8 cellular contexts compared by ENCODE assay signal in the genomic region with DNA sequence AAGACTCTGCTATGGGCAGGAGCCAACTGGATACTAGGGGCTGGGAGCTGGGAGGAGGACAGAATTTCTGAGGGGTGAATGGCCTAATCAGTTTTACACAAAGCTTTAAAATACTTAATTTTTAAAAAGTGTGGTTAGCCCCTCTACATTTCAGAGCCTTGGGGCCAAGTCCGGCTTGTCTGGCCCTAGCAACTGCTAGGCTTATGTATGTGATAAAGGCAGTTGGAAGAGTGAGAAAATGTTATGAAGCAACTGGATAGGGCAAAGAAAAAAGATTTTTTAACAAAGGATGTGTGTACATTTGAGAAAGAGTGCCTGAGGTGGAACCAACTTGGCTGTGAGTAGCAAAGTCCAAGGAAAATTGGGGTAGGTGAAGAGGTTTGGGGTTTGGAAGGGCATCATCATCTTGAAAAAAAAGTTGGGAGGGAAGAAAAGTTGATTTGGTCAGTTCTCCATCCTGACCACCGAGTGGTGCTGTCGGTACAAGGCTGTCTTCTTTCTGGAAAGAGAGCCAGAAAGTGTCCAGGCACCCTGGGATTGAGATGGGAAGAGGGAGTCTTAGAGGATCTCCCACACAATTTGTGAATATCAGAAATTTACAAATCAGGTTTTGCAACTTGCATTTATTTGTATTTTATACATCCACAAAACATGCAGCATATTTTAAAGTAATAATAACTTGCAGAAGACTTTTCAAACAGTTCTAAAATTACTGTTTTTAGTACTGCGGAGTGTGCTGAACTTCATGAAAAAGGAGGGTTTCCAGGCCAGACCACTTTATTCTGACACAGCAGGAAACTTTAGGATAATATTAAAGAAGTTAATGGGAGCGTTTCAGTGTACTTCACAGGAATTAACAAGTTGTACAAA. TPM values are rescaled to one million over a fixed set of nuclear protein-coding genes. Genes with fewer than 3 reads are reported as not detected.
DNase-seq lines count a peak whose midpoint lies in the region; ATAC-seq and TF ChIP-seq lines count a peak whose summit lies in the region.

No MANE protein-coding gene starts in this region.

- H3K9me3 Mint-ChIP-seq in CD14-positive monocyte, result peaks cover 0 to 1% (median 0%) of the 10 kb centered on the region in 7 donors
- H3K9me3 Mint-ChIP-seq in H9, result no peaks in the 10 kb centered on the region

- H2BK15ac ChIP-seq in H9 (ENCODE audit: low read depth, low read length), result no peak overlapping the region

- H3K9ac ChIP-seq in H9 (ENCODE audit: extremely low read depth, insufficient read length, low read length), result no peak overlapping the region
- no peak overlapping the region for H3K9ac ChIP-seq in trophoblast cell (ENCODE audit: low read length)

- H3K4ac ChIP-seq in H9 (ENCODE audit: low read depth, low read length) (no peak overlapping the region), trophoblast cell (ENCODE audit: low read depth, low read length) (no peak overlapping the region)

- H3K27ac ChIP-seq in H9 (ENCODE audit: insufficient read length, low read depth, low read length), result no peak overlapping the region
- H3K27ac ChIP-seq in RWPE2 (ENCODE audit: poor library complexity, severe bottlenecking), result peak overlapping the region; percentile 9
- H3K27ac ChIP-seq in trophoblast cell (ENCODE audit: low read depth, low read length), result no peak overlapping the region

- H2AFZ ChIP-seq in H9 (ENCODE audit: low read length), result no peak overlapping the region
- H2AFZ ChIP-seq in trophoblast cell (ENCODE audit: insufficient read depth, low read length, poor library complexity), result no peak overlapping the region

- 0 out of 3 replicates have a peak, but pooled peaks have one; percentile 19 for ATAC-seq in RWPE2 (ENCODE audit: low read depth)
- no peak for ATAC-seq in HG03025 (IDR thresholded peaks at IDR 0.05; ENCODE audit: low FRiP score, unreplicated experiment)
- ATAC-seq in HG03469 (IDR thresholded peaks at IDR 0.05; ENCODE audit: unreplicated experiment), result no peak

- H2AK5ac ChIP-seq in H9 (ENCODE audit: insufficient read length, low read length) (no peak overlapping the region), trophoblast cell (ENCODE audit: low read length) (no peak overlapping the region)

- H4K91ac ChIP-seq in H9 (ENCODE audit: insufficient read length, low read depth, low read length), result no peak overlapping the region
- no peak overlapping the region for H4K91ac ChIP-seq in trophoblast cell (ENCODE audit: low read depth, low read length)

- no peak overlapping the region for H3K4me2 ChIP-seq in H9 (ENCODE audit: insufficient read depth, insufficient read length, low read length)
- no peak overlapping the region for H3K4me2 ChIP-seq in trophoblast cell (ENCODE audit: low read length)

- no peak overlapping the region for H3K14ac ChIP-seq in H9 (ENCODE audit: insufficient read depth, low read length)
- no peak overlapping the region for H3K14ac ChIP-seq in trophoblast cell (ENCODE audit: low read length)

- no CpG with 5 or more reads among the region's 5 CpGs for WGBS in H9 (ENCODE audit: extremely low coverage, insufficient read length, low lambda C conversion rate)
- no CpG with 5 or more reads among the region's 5 CpGs for WGBS in trophoblast cell (ENCODE audit: extremely low coverage, insufficient coverage, insufficient read length)

- no peak overlapping the region for H3T11ph ChIP-seq in H9 (ENCODE audit: low read length)

- no peak overlapping the region for H2BK120ac ChIP-seq in H9 (ENCODE audit: low read depth, low read length, poor library complexity, severe bottlenecking)
- H2BK120ac ChIP-seq in trophoblast cell (ENCODE audit: insufficient read depth, low read length, poor library complexity), result no peak overlapping the region

- H3K36me3 Mint-ChIP-seq in CD14-positive monocyte (no peaks in the 10 kb centered on the region), H9 (ENCODE audit: insufficient read depth in 1 of 3, low read depth in 3 of 3) (no peaks in the 10 kb centered on the region)

- TF ChIP-seq CTCF in CD14-positive monocyte (IDR thresholded peaks at IDR 0.05) (peak; percentile 37), H9 (conservative IDR thresholded peaks at IDR 0.05) (peak; percentile 88), RWPE2 (IDR thresholded peaks at IDR 0.05; ENCODE audit: poor library complexity, severe bottlenecking) (peak; percentile 83)

- no peak overlapping the region for H3K56ac ChIP-seq in H9 (ENCODE audit: insufficient read length, low read depth, low read length)

- H4K5ac ChIP-seq in H9 (ENCODE audit: insufficient read length, low read depth, low read length), result no peak overlapping the region

- H3K36me3 ChIP-seq in RWPE2 (ENCODE audit: low read depth) (no peaks in the 10 kb centered on the region), trophoblast cell (ENCODE audit: control insufficient read depth in 1 of 2, insufficient read depth in 2 of 2, low read length in 2 of 2) (no peaks in the 10 kb centered on the region)

- no peaks in the 10 kb centered on the region for H3K23me2 ChIP-seq in H9 (ENCODE audit: insufficient read length, low read depth, low read length, poor library complexity, severe bottlenecking)

- H3K79me1 ChIP-seq in H9 (ENCODE audit: insufficient read depth, low read depth, low read length, poor library complexity, severe bottlenecking) (no peaks in the 10 kb centered on the region), trophoblast cell (ENCODE audit: low read length) (no peaks in the 10 kb centered on the region)

- DNase-seq in CD14-positive monocyte (ENCODE audit: low spot score) (no peak), H9 (peak; percentile 48), RWPE2 (ENCODE audit: low spot score) (no peak), fibroblast of peridontal ligament (ENCODE audit: extremely low read depth) (peak; percentile 74), trophoblast cell (peak; percentile 2 to 47), activated gamma-delta T cell (lab: John Stamatoyannopoulos, UW) (no peak)

- no peak overlapping the region for H2BK20ac ChIP-seq in H9 (ENCODE audit: low read depth, low read length, poor library complexity, severe bottlenecking)

- no peaks in the 10 kb centered on the region for H3K9me3 ChIP-seq in H9 (ENCODE audit: control insufficient read depth, low read depth, low read length)
- no peaks in the 10 kb centered on the region for H3K9me3 ChIP-seq in RWPE2 (ENCODE audit: severe bottlenecking)
- no peaks in the 10 kb centered on the region for H3K9me3 ChIP-seq in trophoblast cell (ENCODE audit: insufficient read depth, low read depth, low read length)

- no peak overlapping the region for H4K12ac ChIP-seq in trophoblast cell (ENCODE audit: low read depth, low read length)

- no peak overlapping the region for H2BK12ac ChIP-seq in H9 (ENCODE audit: insufficient read length, low read depth, low read length)
- H2BK12ac ChIP-seq in trophoblast cell (ENCODE audit: low read length), result no peak overlapping the region

- no peaks in the 10 kb centered on the region for H4K20me1 ChIP-seq in H9 (ENCODE audit: control insufficient read depth, insufficient read depth, insufficient read length)

- H2BK5ac ChIP-seq in H9 (ENCODE audit: insufficient read length, low read length) (no peak overlapping the region), trophoblast cell (ENCODE audit: low read depth, low read length, poor library complexity) (no peak overlapping the region)

- H3K27me3 ChIP-seq in H9 (ENCODE audit: insufficient read depth, low read length) (no peaks in the 10 kb centered on the region), RWPE2 (ENCODE audit: insufficient read depth, poor library complexity, severe bottlenecking) (no peaks in the 10 kb centered on the region), trophoblast cell (ENCODE audit: insufficient read depth, low read length) (no peaks in the 10 kb centered on the region)

- H3K27me3 Mint-ChIP-seq in CD14-positive monocyte (ENCODE audit: low read depth in 3 of 3) (peaks cover 0 to 3% (median 2%) of the 10 kb centered on the region in 3 donors), H9 (ENCODE audit: low read depth) (no peaks in the 10 kb centered on the region)

- H3K23ac ChIP-seq in H9 (ENCODE audit: insufficient read length, low read depth, low read length) (no peak overlapping the region), trophoblast cell (ENCODE audit: low read length) (no peak overlapping the region)

- no peak overlapping the region for H3K4me3 ChIP-seq in RWPE2 (ENCODE audit: severe bottlenecking)
- H3K4me3 ChIP-seq in trophoblast cell (ENCODE audit: low read depth, low read length), result no peak overlapping the region

- no peaks in the 10 kb centered on the region for H3K4me1 ChIP-seq in H9 (ENCODE audit: insufficient read depth, low read length)
- peaks cover 18% of the 10 kb centered on the region for H3K4me1 ChIP-seq in RWPE2 (ENCODE audit: insufficient read depth, poor library complexity, severe bottlenecking)
- peaks cover 0 to 5% of the 10 kb centered on the region in 2 experiments for H3K4me1 ChIP-seq in trophoblast cell (ENCODE audit: control insufficient read depth in 1 of 2, insufficient read depth in 2 of 2, low read length in 2 of 2)

- intact Hi-C loops in CD14-positive monocyte (cut with micrococcal nuclease), result no loop called here

- no peak overlapping the region for H3K4me3 Mint-ChIP-seq in CD14-positive monocyte
- no peak overlapping the region for H3K4me3 Mint-ChIP-seq in H9

- H3K18ac ChIP-seq in H9 (ENCODE audit: insufficient read length, low read depth, low read length) (no peak overlapping the region), trophoblast cell (ENCODE audit: low read length) (no peak overlapping the region)

- H3K27ac Mint-ChIP-seq in CD14-positive monocyte (peak overlapping the region in 1 of 7 donors; percentile 57), H9 (no peak overlapping the region)

- H4K8ac ChIP-seq in H9 (replicated peaks; ENCODE audit: insufficient read length, low read depth, low read length) (no peak overlapping the region), trophoblast cell (ENCODE audit: low read depth, low read length) (no peak overlapping the region)

- H3K79me2 ChIP-seq in H9 (ENCODE audit: insufficient read depth, low read length) (no peaks in the 10 kb centered on the region), trophoblast cell (ENCODE audit: control insufficient read depth, insufficient read depth, low read length, poor library complexity) (no peaks in the 10 kb centered on the region)

- peaks cover 3% of the 10 kb centered on the region for H3K4me1 Mint-ChIP-seq in CD14-positive monocyte
- H3K4me1 Mint-ChIP-seq in H9, result no peaks in the 10 kb centered on the region; a peak in 1 of 4 replicates

RNA-seq across cellular contexts. Expression of a gene that starts 10.5 kb away (rescaled TPM):
- polyA plus RNA-seq in CD14-positive monocyte, result not detected
- total RNA-seq in H9 (2021), result not detected in 2 replicates
- 0.01 and 0.03 TPM in 2 replicates for polyA plus RNA-seq in trophoblast cell (2013)

RNA-seq across cellular contexts. Expression of a gene that starts 15.1 kb away (rescaled TPM):
- polyA plus RNA-seq in CD14-positive monocyte, result 1 to 10 TPM; 2.6 to 3.1 TPM
- 28.4 and 29.3 TPM in 2 replicates for total RNA-seq in H9 (2021)
- 15.9 and 16.9 TPM in 2 replicates for polyA plus RNA-seq in trophoblast cell (2013)

Comparison
In these comparisons a context has a peak if more than half of its experiments do, and no peak if none do; other contexts are left out.
1. DNase-seq: peak in H9 (single experiment), fibroblast of peridontal ligament (single experiment) and trophoblast cell (2 of 2); none in CD14-positive monocyte (single experiment), RWPE2 (single experiment) and activated gamma-delta T cell (single experiment).
2. CTCF ChIP-seq: peak in every context shown above with its lines; median percentile 88 in H9; 83 in RWPE2; 37 in CD14-positive monocyte.